In the genomic region with DNA sequence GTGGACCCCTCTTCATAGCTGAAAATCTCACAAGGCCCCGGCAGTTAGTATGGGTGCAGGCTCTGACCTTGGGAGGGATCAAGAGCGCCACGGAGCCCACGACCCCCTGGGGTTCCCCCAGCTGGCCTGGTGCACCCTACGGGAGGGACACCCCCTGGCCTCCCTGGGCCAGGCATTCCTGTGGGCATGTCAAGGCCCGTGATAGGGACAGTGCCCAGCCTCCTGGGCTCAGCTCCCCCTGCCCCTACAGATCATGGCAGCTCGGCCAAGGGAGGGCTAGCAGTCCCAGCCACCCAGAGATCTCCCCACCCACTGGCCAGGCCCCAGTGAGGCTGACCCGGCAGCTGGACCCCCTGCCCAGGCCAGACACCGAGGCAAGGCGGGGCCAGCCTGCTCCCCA, we compare ENCODE assay signal across 16 cellular contexts.
DNase-seq lines count a peak whose midpoint lies in the region; ATAC-seq and TF ChIP-seq lines count a peak whose summit lies in the region.
"Had no signal": no experiment of that assay in that cellular context is flagged by ENCODE, and none has a peak within 500 bp of the region (broad histone marks: within the 10 kb centered on the region; RNA-seq: fewer than 3 reads in every experiment).

No MANE protein-coding gene starts in this region.

- POLR2A ChIA-PET in OCI-LY7 (lab: Charles Lee), result no interaction called here

- no peak overlapping the region for H3K4me3 ChIP-seq in right cardiac atrium (ENCODE audit: low read length)
- no peak overlapping the region for H3K4me3 ChIP-seq in right atrium auricular region
- no peak overlapping the region for H3K4me3 ChIP-seq in OCI-LY7 (ENCODE audit: low read depth, low read length, poor library complexity, severe bottlenecking)
- H3K4me3 ChIP-seq: A549; BLaER1 treated with 17β-estradiol and CSF1 and Interleukin-3, amounts not matched to agents 10 nM and 100 nM had no signal

- H3K36me3 ChIP-seq in right atrium auricular region, result no peaks in the 10 kb centered on the region
- H3K36me3 ChIP-seq in OCI-LY7 (ENCODE audit: insufficient read depth, low read length), result no peaks in the 10 kb centered on the region
- H3K36me3 ChIP-seq: BLaER1 treated with 17β-estradiol and CSF1 and Interleukin-3, amounts not matched to agents 10 nM and 100 nM had no signal

- no peaks in the 10 kb centered on the region for H3K9me2 ChIP-seq in OCI-LY7 (ENCODE audit: insufficient read depth, low read length)

- DNase-seq in Right ventricle myocardium inferior (ENCODE audit: missing footprints) (peak; percentile 27), left ventricle myocardium superior (no peak), right cardiac atrium (peak in 2 of 3 donors; percentile 20 to 45), right atrium auricular region (ENCODE audit: low spot score) (no peak), OCI-LY7 (ENCODE audit: low spot score) (no peak)
- DNase-seq: AML-193; Caco-2; Calu3; CD4-positive, alpha-beta T cell; CD8-positive, alpha-beta T cell; DMS79 treated with DMSO at 0.1 percent for 48 hours; GF-D8 had no signal

- 68% methylated on average over 10 of the region's 10 CpGs for WGBS in right cardiac atrium

- H4K20me1 ChIP-seq in OCI-LY7 (ENCODE audit: insufficient read depth, low read length), result no peaks in the 10 kb centered on the region

- BruUV-seq in OCI-LY7 (replicated peaks; lab: Mats Ljungman, UMichigan), result no TSS peak

- no peak overlapping the region for H2AFZ ChIP-seq in OCI-LY7 (ENCODE audit: low read length)

- TF ChIP-seq CTCF in right atrium auricular region (IDR thresholded peaks at IDR 0.05), result no peak
- no peak for TF ChIP-seq CTCF in OCI-LY7 (conservative IDR thresholded peaks at IDR 0.05; ENCODE audit: low read length)

- H3K4me1 ChIP-seq in right cardiac atrium (ENCODE audit: control insufficient read depth, insufficient read depth, low read length), result no peaks in the 10 kb centered on the region
- no peaks in the 10 kb centered on the region for H3K4me1 ChIP-seq in right atrium auricular region
- H3K4me1 ChIP-seq in OCI-LY7 (ENCODE audit: insufficient read depth, low read length, poor library complexity, severe bottlenecking), result no peaks in the 10 kb centered on the region
- H3K4me1 ChIP-seq: A549, Caco-2 had no signal

- H3K27ac ChIP-seq in right cardiac atrium (ENCODE audit: low read length), result no peak overlapping the region
- H3K27ac ChIP-seq in right atrium auricular region, result no peak overlapping the region
- no peak overlapping the region for H3K27ac ChIP-seq in OCI-LY7 (ENCODE audit: low read depth, low read length, poor library complexity, severe bottlenecking)
- H3K27ac ChIP-seq: 22Rv1; A549; BLaER1 treated with 17β-estradiol and CSF1 and Interleukin-3, amounts not matched to agents 10 nM and 100 nM; C4-2B had no signal

- H3K9me3 ChIP-seq in right cardiac atrium (ENCODE audit: control insufficient read depth, low read length) (no peaks in the 10 kb centered on the region), right atrium auricular region (no peaks in the 10 kb centered on the region), OCI-LY7 (ENCODE audit: low read length) (no peaks in the 10 kb centered on the region)
- H3K9me3 ChIP-seq: BLaER1 treated with 17β-estradiol and CSF1 and Interleukin-3, amounts not matched to agents 10 nM and 100 nM had no signal

- H3K27me3 ChIP-seq in right cardiac atrium (ENCODE audit: control insufficient read depth, insufficient read depth), result no peaks in the 10 kb centered on the region
- no peaks in the 10 kb centered on the region for H3K27me3 ChIP-seq in right atrium auricular region

- CTCF ChIA-PET in OCI-LY7 (lab: Charles Lee; ENCODE audit: unreplicated experiment), result no interaction called here

- no peak overlapping the region for H3K4me2 ChIP-seq in OCI-LY7 (ENCODE audit: low read length)
- H3K4me2 ChIP-seq: A549; BLaER1 treated with 17β-estradiol and CSF1 and Interleukin-3, amounts not matched to agents 10 nM and 100 nM had no signal

- ATAC-seq in Right ventricle myocardium inferior (no peak), left ventricle myocardium superior (no peak), right cardiac atrium (no peak)
- ATAC-seq: A549; CD8-positive, alpha-beta T cell had no signal

- H3K79me2 ChIP-seq in OCI-LY7 (ENCODE audit: insufficient read depth, low read depth, low read length), result no peaks in the 10 kb centered on the region

- intact Hi-C loops in Right ventricle myocardium inferior (cut with DNase I) (no loop called here), left ventricle myocardium superior (cut with micrococcal nuclease) (loop anchor here (10.0 kb wide), 1 partner anchor 1022 kb away; no protein-coding TSS in a partner anchor), right cardiac atrium (cut with DNase I) (no loop called here), OCI-LY7 (cut with micrococcal nuclease; ENCODE audit: unreplicated experiment) (no loop called here)

Comparison
In these comparisons a context has a peak if more than half of its experiments do, and no peak if none do; other contexts are left out.
1. DNase-seq: peak in Right ventricle myocardium inferior (single experiment) and right cardiac atrium (2 of 3); none in left ventricle myocardium superior (single experiment), right atrium auricular region (single experiment) and OCI-LY7 (single experiment).